Comparison of ENCODE assay signal across 1 cellular context in the genomic region with DNA sequence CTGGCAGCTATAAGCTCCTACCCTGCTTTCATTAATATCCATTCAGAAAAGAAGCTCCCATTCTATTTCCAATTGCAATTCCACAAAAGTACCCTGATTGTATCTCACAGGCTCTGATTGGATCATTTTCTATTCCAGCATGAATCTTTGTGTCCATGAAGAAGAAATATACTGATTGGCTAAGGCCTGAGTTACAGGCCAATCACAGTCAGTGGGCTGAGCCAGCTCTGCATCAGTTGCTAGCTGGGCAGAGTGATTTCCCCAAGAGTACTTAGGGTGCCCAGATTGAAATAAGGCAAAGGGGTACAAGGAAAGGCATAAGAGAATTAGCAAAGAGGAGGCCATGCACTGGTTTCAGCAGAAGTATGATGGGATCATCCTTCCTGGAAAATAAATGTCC.
A peak's percentile ranks its signal among the peaks of the same experiment; 100 is the strongest.
TF ChIP-seq lines count a peak whose summit lies in the region.

No MANE protein-coding gene starts in this region.

TF ChIP-seq in GM12878, 131 proteins besides CTCF, POLR2A, EP300 and RAD21:
- peak; percentile 95 for TF ChIP-seq RFX5 (IDR thresholded peaks at IDR 0.05; ENCODE audit: low read depth, low read length)
- no peak for TF ChIP-seq SREBF1 (IDR thresholded peaks at IDR 0.05; ENCODE audit: low read length)
- peak; percentile 54; the same call in 1 of the 2 replicates for TF ChIP-seq CREB1 (IDR thresholded peaks at IDR 0.05; ENCODE audit: low read depth)
- peak; percentile 36; the same call in 1 of the 2 replicates for TF ChIP-seq CREM (IDR thresholded peaks at IDR 0.05; ENCODE audit: low read depth)
- TF ChIP-seq ATF7 (IDR thresholded peaks at IDR 0.05; ENCODE audit: low read depth), result no peak
